ENCODE assay signal across 8 cellular contexts in the genomic region with DNA sequence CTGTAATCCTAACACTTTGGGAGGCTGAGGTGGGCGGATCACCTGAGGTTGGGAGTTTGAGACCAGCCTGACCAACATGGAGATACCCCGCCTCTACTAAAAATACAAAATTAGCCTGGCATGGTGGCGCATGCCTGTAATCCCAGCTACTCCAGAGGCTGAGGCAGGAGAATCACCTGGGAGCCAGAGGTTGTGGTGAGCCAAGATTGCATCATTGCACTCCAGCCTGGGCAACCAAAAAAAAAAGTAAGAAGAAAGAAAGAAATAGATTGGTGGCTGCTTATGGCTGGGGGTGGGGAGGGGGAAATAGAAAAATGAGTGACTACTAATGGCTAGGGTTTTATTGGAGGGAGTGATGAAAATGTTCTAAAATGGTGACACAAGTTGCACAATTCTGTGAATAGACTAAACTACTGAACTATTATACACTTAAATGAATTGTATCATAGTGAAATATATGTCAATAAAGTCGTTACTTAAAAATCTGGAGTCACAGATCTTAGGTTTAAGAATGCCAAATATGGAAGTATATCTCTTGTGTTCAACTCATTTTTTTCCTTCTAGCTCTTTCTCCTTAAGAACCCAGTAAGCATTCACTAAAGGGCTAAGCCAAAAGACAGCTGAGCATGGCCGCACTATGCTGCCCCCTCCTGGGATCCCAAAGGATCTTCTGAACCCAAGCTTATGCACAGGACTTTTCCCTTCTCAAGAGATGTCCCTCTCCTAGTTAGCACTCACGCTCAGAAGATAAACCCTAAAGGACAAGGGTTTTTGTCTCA. TPM values are rescaled to one million over a fixed set of nuclear protein-coding genes. Genes with fewer than 3 reads are reported as not detected.
A peak's percentile ranks its signal among the peaks of the same experiment; 100 is the strongest.
DNase-seq lines count a peak whose midpoint lies in the region; ATAC-seq, FAIRE-seq and TF ChIP-seq lines count a peak whose summit lies in the region.

No MANE protein-coding gene starts in this region.

- no peak overlapping the region for H3K9ac ChIP-seq in adipocyte (ENCODE audit: low read length)

- no peaks in the 10 kb centered on the region for H3K36me3 ChIP-seq in adipocyte (ENCODE audit: control insufficient read depth, insufficient read depth, low read length, severe bottlenecking)
- H3K36me3 ChIP-seq in gastrocnemius medialis: no peaks in the 10 kb centered on the region

- TF ChIP-seq CTCF in gastrocnemius medialis (IDR thresholded peaks at IDR 0.05 in 4 of 5, conservative IDR thresholded peaks at IDR 0.05 in 1 of 5): peak; percentile 30 to 70 (median 55)

- H3K27me3 ChIP-seq in adipocyte (replicated peaks; ENCODE audit: control insufficient read depth, insufficient read depth, low read length) (no peaks in the 10 kb centered on the region), gastrocnemius medialis (no peaks in the 10 kb centered on the region)

- in situ Hi-C loops in KBM-7 (cut with MboI; ENCODE audit: low pct_unique_long_range_greater_than_20kb, low sequenced_read_pairs): loop anchor here (10.0 to 25.0 kb wide), 2 partner anchors 182 to 699 kb away; partner anchors contain the start of gene RGS16
- in situ Hi-C loops in gastrocnemius medialis (cut with MboI; ENCODE audit: low sequenced_read_pairs in 4 of 4): loop anchor here (5.0 to 25.0 kb wide), 4 partner anchors 189 to 699 kb away; no protein-coding TSS in a partner anchor

- intact Hi-C loops in left ventricle myocardium superior (cut with micrococcal nuclease) (loop anchor here (10.0 kb wide), 1 partner anchor 342 kb away; no protein-coding TSS in a partner anchor), gastrocnemius medialis (cut with DNase I; ENCODE audit: low total_unique reads) (no loop called here)

- H3K9me3 ChIP-seq in adipocyte (ENCODE audit: control insufficient read depth, low read length): no peaks in the 10 kb centered on the region
- no peaks in the 10 kb centered on the region for H3K9me3 ChIP-seq in gastrocnemius medialis

- no peak for TF ChIP-seq POLR2A in gastrocnemius medialis (IDR thresholded peaks at IDR 0.05)

- no peak overlapping the region for H3K4me3 ChIP-seq in adipocyte (ENCODE audit: low read length)
- no peak overlapping the region for H3K4me3 ChIP-seq in gastrocnemius medialis

- DNase-seq in D341Med (ENCODE audit: low spot score) (peak; percentile 71), KBM-7 (peak; percentile 55), RCC 7860 (ENCODE audit: low spot score) (peak; percentile 25), adipocyte (ENCODE audit: low read depth) (peak; percentile 82), left ventricle myocardium superior (peak; percentile 50), gastrocnemius medialis (peak; percentile 20 to 40)

- H3K4me1 ChIP-seq in adipocyte (ENCODE audit: control insufficient read depth, insufficient read depth, low read length) (peaks cover 14% of the 10 kb centered on the region), gastrocnemius medialis (peaks cover 7 to 9% of the 10 kb centered on the region in 2 donors)

- H3K27ac ChIP-seq in gastrocnemius medialis: no peak overlapping the region

- ATAC-seq in left ventricle myocardium superior: peak; percentile 36
- ATAC-seq in gastrocnemius medialis: peak in 1 of 2 donors; percentile 43
- no peak for ATAC-seq in GM21619 (IDR thresholded peaks at IDR 0.05; ENCODE audit: unreplicated experiment)
- no peak for ATAC-seq in HG03432 (IDR thresholded peaks at IDR 0.05; ENCODE audit: unreplicated experiment)

- FAIRE-seq in RCC 7860 (lab: Jason Lieb, UNC): no peak

RNA-seq across cellular contexts. Expression of gene NPL, which starts 3.2 kb away (rescaled TPM):
- total RNA-seq in left ventricle myocardium superior (3.9 TPM), gastrocnemius medialis (1 to 10 TPM; 2.7 to 6.5 (median 4.3) TPM)

RNA-seq across cellular contexts. Expression of gene DHX9, which starts 52.7 kb away (rescaled TPM):
- 65.2 TPM for total RNA-seq in left ventricle myocardium superior
- total RNA-seq in gastrocnemius medialis: 10 to 100 TPM; 37.7 to 58.8 (median 48.4) TPM

Comparison
In these comparisons a context has a peak if more than half of its experiments do, and no peak if none do; other contexts are left out.
1. DNase-seq: peak in every context shown above with its lines; median percentile 82 in adipocyte; 71 in D341Med; 55 in KBM-7; 50 in left ventricle myocardium superior; 30 in gastrocnemius medialis; 25 in RCC 7860.